8 cellular contexts compared by ENCODE assay signal in the genomic region with DNA sequence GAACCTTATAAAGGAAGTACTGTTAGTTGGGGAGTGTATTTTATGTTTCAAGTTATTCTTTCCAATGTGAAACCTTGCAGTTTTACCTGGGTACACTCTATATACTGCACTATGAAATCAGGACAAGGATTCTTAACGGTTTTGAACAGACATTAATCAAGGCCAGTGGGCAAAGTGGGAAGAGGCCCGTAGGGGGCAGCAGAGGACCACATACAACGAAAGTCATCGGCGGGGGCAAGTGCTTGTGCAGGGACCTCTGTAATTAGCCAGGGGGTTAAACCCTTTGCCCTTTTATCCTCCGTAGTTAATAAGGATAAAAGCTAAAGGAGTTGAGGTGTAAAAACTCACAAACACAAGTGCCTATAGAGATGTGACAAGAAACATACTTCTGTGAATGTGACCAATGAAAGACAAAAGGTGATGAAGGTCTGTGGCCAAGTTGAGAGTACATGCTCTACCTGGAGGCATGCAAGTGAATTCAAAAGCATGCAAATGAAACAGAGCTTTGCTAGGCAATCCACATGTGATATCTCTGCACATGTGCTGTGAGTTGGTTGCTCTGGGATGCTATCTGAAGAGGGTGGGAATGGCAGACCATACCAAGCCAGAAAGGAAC.
DNase-seq lines count a peak whose midpoint lies in the region; ATAC-seq, FAIRE-seq and TF ChIP-seq lines count a peak whose summit lies in the region.

No MANE protein-coding gene starts in this region.

- intact Hi-C loops in vagina (cut with DNase I): loop anchor here (2.0 kb wide), 1 partner anchor 19 kb away; no protein-coding TSS in a partner anchor

- no peak overlapping the region for H3K27ac Mint-ChIP-seq in astrocyte (ENCODE audit: unreplicated experiment)

- H3K9me3 ChIP-seq in SU-DHL-6 (ENCODE audit: insufficient read depth, low read length) (no peaks in the 10 kb centered on the region), astrocyte (ENCODE audit: insufficient read depth, low read depth, low read length) (no peaks in the 10 kb centered on the region), vagina (no peaks in the 10 kb centered on the region)

- H3K27ac ChIP-seq in SU-DHL-6 (ENCODE audit: low read depth, low read length) (no peak overlapping the region), astrocyte (ENCODE audit: low read depth, low read length) (no peak overlapping the region), vagina (no peak overlapping the region)

- H3K79me2 ChIP-seq in SU-DHL-6 (ENCODE audit: insufficient read depth, low read length): no peaks in the 10 kb centered on the region
- no peaks in the 10 kb centered on the region for H3K79me2 ChIP-seq in astrocyte (ENCODE audit: insufficient read depth, low read length)

- H3K4me2 ChIP-seq in SU-DHL-6 (ENCODE audit: low read depth, low read length, poor library complexity, severe bottlenecking) (no peak overlapping the region), astrocyte (ENCODE audit: low read length) (peak overlapping the region; percentile 0)

- H3K4me3 Mint-ChIP-seq in astrocyte (ENCODE audit: unreplicated experiment): no peak overlapping the region

- no peak overlapping the region for H3K4me3 ChIP-seq in GM12864 (ENCODE audit: low read depth, low read length)
- H3K4me3 ChIP-seq in SU-DHL-6 (ENCODE audit: insufficient read depth, low read length, poor library complexity, severe bottlenecking): no peak overlapping the region
- H3K4me3 ChIP-seq in astrocyte (ENCODE audit: insufficient read depth, low read depth, low read length): no peak overlapping the region
- H3K4me3 ChIP-seq in vagina: no peak overlapping the region

- H3K4me1 ChIP-seq in astrocyte (ENCODE audit: insufficient read depth, low read length) (no peaks in the 10 kb centered on the region), vagina (no peaks in the 10 kb centered on the region)

- no peaks in the 10 kb centered on the region for H3K9me3 Mint-ChIP-seq in astrocyte (ENCODE audit: unreplicated experiment)

- TF ChIP-seq CTCF in GM12864 (IDR thresholded peaks at IDR 0.05; ENCODE audit: low read depth, low read length, missing control alignments) (peak; percentile 81), SU-DHL-6 (IDR thresholded peaks at IDR 0.05; ENCODE audit: insufficient read depth, low read length, poor library complexity, severe bottlenecking) (peak; percentile 78), astrocyte (IDR thresholded peaks at IDR 0.05; ENCODE audit: insufficient read depth, low read depth, low read length) (peak; percentile 84), vagina (IDR thresholded peaks at IDR 0.05) (peak in 1 of 3 experiments; percentile 33)

- H3K36me3 ChIP-seq in SU-DHL-6 (ENCODE audit: low read length) (no peaks in the 10 kb centered on the region), astrocyte (ENCODE audit: insufficient read depth, low read length) (no peaks in the 10 kb centered on the region), vagina (no peaks in the 10 kb centered on the region)

- H2AFZ ChIP-seq in SU-DHL-6 (ENCODE audit: low read depth, low read length, severe bottlenecking) (no peak overlapping the region), astrocyte (ENCODE audit: low read depth, low read length) (peak overlapping the region; percentile 7)

- H4K20me1 ChIP-seq in SU-DHL-6 (ENCODE audit: low read depth, low read length): no peaks in the 10 kb centered on the region
- no peaks in the 10 kb centered on the region for H4K20me1 ChIP-seq in astrocyte (ENCODE audit: insufficient read depth, low read length)

- no peaks in the 10 kb centered on the region for H3K27me3 Mint-ChIP-seq in astrocyte (ENCODE audit: low read depth, unreplicated experiment)

- peak; percentile 13 for FAIRE-seq in astrocyte (lab: Jason Lieb, UNC)

- DNase-seq in GM12864 (ENCODE audit: low read depth): no peak
- DNase-seq in astrocyte (ENCODE audit: low read depth): peak; percentile 3
- peak; percentile 67 for DNase-seq in iPS-NIHi11 (ENCODE audit: low spot score)
- DNase-seq in stimulated activated CD4-positive, alpha-beta T cell treated with anti-CD3 and anti-CD28 coated beads, Interleukin-12 subunit alpha, Interleukin-12 subunit beta, amount 100 ng/mL, for 48 hours (ENCODE audit: low read depth in 2 of 3, low spot score in 1 of 3): peak; percentile 17 to 56 (median 31)
- no peak for DNase-seq in vagina (ENCODE audit: extremely low spot score in 2 of 2)

- H3K27me3 ChIP-seq in SU-DHL-6 (ENCODE audit: low read length) (no peaks in the 10 kb centered on the region), astrocyte (ENCODE audit: insufficient read depth, low read length) (no peaks in the 10 kb centered on the region), vagina (no peaks in the 10 kb centered on the region)

- peak; percentile 82 for TF ChIP-seq RAD21 in Ishikawa (IDR thresholded peaks at IDR 0.05; ENCODE audit: low read depth)

- no peaks in the 10 kb centered on the region for H3F3A ChIP-seq in SU-DHL-6 (ENCODE audit: insufficient read depth)

- no peaks in the 10 kb centered on the region for H3K36me3 Mint-ChIP-seq in astrocyte (ENCODE audit: low read depth, unreplicated experiment)

- H3K9me2 ChIP-seq in SU-DHL-6 (replicated peaks; ENCODE audit: insufficient read depth, low read length): no peaks in the 10 kb centered on the region

- peak; percentile 90 for ATAC-seq in GM21737 (IDR thresholded peaks at IDR 0.05; ENCODE audit: unreplicated experiment)

- no peak for TF ChIP-seq POLR2A in vagina (IDR thresholded peaks at IDR 0.05)

- H3K4me1 Mint-ChIP-seq in astrocyte (ENCODE audit: low read depth, unreplicated experiment): no peaks in the 10 kb centered on the region

- no peak for TF ChIP-seq EP300 in Ishikawa (IDR thresholded peaks at IDR 0.05; ENCODE audit: borderline replicate concordance)

- no peak overlapping the region for H3K9ac ChIP-seq in SU-DHL-6 (ENCODE audit: low read length)
- no peak overlapping the region for H3K9ac ChIP-seq in astrocyte (ENCODE audit: low read length)

TF ChIP-seq in Ishikawa, 13 proteins besides CTCF, POLR2A, EP300 and RAD21:
- TF ChIP-seq TEAD4 (IDR thresholded peaks at IDR 0.05) (no peak), YY1 (IDR thresholded peaks at IDR 0.05; ENCODE audit: low read depth) (no peak), ZBTB7A (IDR thresholded peaks at IDR 0.05; ENCODE audit: low read depth) (no peak)

Comparison
In these comparisons a context has a peak if more than half of its experiments do, and no peak if none do; other contexts are left out.
1. DNase-seq: peak in astrocyte (single experiment), iPS-NIHi11 (single experiment) and stimulated activated CD4-positive, alpha-beta T cell treated with anti-CD3 and anti-CD28 coated beads, Interleukin-12 subunit alpha, Interleukin-12 subunit beta, amount 100 ng/mL, for 48 hours (3 of 3); none in GM12864 (single experiment) and vagina (0 of 2).